In genomic region chr3:196947136-196947859, GRCh38 we compare ENCODE assay signal across 1 cellular context.
TF ChIP-seq lines count a peak whose summit lies in the region.

No MANE protein-coding gene starts in this region.

TF ChIP-seq in SK-N-SH treated with all-trans-retinoic acid at 6 μM for 48 hours, 23 proteins besides CTCF, POLR2A, EP300 and RAD21 (continued from another document):
- TF ChIP-seq, protein P1, sequence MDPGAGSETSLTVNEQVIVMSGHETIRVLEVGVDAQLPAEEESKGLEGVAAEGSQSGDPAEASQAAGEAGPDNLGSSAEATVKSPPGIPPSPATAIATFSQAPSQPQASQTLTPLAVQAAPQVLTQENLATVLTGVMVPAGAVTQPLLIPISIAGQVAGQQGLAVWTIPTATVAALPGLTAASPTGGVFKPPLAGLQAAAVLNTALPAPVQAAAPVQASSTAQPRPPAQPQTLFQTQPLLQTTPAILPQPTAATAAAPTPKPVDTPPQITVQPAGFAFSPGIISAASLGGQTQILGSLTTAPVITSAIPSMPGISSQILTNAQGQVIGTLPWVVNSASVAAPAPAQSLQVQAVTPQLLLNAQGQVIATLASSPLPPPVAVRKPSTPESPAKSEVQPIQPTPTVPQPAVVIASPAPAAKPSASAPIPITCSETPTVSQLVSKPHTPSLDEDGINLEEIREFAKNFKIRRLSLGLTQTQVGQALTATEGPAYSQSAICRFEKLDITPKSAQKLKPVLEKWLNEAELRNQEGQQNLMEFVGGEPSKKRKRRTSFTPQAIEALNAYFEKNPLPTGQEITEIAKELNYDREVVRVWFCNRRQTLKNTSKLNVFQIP (CRISPR knock-in tag; IDR thresholded peaks at IDR 0.05; ENCODE audit: borderline replicate concordance, low read depth), result no peak
- no peak for TF ChIP-seq SNAI2 (CRISPR knock-in tag; IDR thresholded peaks at IDR 0.05)
- no peak for TF ChIP-seq TSHZ2 (CRISPR knock-in tag; IDR thresholded peaks at IDR 0.05)
- no peak for TF ChIP-seq ZNF565 (CRISPR knock-in tag; conservative IDR thresholded peaks at IDR 0.05; ENCODE audit: low read depth)
- TF ChIP-seq ZC3H10 (CRISPR knock-in tag; IDR thresholded peaks at IDR 0.05), result no peak
- TF ChIP-seq PATZ1 (CRISPR knock-in tag; IDR thresholded peaks at IDR 0.05; ENCODE audit: borderline replicate concordance), result no peak
- TF ChIP-seq ZFP3 (CRISPR knock-in tag; IDR thresholded peaks at IDR 0.05), result no peak
- TF ChIP-seq OSR1 (CRISPR knock-in tag; IDR thresholded peaks at IDR 0.05), result no peak
- TF ChIP-seq TOX (CRISPR knock-in tag; IDR thresholded peaks at IDR 0.05; ENCODE audit: borderline replicate concordance), result no peak
- no peak for TF ChIP-seq TCF4 (CRISPR knock-in tag; IDR thresholded peaks at IDR 0.05; ENCODE audit: borderline replicate concordance)
- TF ChIP-seq ESRRG (CRISPR knock-in tag; IDR thresholded peaks at IDR 0.05), result no peak
